1 cellular context compared by ENCODE assay signal in the genomic region with DNA sequence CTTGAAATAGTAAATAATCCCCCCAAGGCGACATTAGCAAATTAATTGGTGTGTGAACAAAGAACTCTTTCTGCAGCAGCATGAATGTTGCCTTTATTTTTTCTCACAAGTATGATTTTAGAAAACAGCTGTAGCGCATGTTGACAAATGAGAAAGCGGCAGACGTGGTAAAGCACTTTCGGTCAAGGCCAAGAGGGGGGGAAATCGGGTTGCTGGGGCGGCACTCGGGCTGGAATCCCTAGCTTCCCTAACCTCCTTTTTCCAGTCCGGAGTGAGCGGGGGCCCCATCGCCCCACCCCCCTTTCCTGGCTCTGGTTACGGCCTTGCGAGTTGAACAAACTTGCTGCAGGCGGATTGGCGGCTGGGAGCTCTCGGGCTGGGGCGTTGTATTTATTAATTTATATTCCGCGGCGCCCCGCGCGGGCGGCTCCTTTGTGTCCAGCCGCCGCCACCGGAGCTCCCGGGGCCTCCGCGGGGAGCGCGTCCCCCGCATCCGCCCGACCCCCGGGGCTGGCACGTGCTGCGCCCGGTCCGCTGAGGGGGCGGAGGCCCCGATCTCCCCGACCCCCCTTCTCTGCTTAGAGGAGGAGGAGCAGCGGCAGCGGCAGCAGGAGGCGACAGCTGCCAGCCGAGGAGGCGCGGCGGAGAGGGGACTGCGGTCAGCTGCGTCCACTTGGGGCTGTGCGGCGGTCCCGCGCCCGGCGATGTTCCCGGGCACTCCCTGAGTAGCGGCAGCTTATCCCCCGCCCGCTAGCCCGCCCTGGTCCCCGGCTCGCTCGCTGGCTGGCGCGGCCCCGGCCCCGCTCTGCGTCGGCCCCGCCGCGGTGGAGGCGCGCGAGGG.
A peak's percentile ranks its signal among the peaks of the same experiment; 100 is the strongest.
TF ChIP-seq lines count a peak whose summit lies in the region.

RHOBTB3 (plus strand) TSS at position 607 of the 841 bp plus-strand sequence. CDS start 347 bp downstream, outside the sequence.

TF ChIP-seq in GM12878, 131 proteins besides CTCF, POLR2A, EP300 and RAD21 (continued from another document and continues in another):
- TF ChIP-seq ZBTB11 (CRISPR knock-in tag; IDR thresholded peaks at IDR 0.05), result no peak
- TF ChIP-seq, protein P1, sequence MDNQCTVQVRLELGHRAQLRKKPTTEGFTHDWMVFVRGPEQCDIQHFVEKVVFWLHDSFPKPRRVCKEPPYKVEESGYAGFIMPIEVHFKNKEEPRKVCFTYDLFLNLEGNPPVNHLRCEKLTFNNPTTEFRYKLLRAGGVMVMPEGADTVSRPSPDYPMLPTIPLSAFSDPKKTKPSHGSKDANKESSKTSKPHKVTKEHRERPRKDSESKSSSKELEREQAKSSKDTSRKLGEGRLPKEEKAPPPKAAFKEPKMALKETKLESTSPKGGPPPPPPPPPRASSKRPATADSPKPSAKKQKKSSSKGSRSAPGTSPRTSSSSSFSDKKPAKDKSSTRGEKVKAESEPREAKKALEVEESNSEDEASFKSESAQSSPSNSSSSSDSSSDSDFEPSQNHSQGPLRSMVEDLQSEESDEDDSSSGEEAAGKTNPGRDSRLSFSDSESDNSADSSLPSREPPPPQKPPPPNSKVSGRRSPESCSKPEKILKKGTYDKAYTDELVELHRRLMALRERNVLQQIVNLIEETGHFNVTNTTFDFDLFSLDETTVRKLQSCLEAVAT (IDR thresholded peaks at IDR 0.05), result 0 out of 2 replicates have a peak, but pooled peaks have one; percentile 39
- TF ChIP-seq E2F8 (IDR thresholded peaks at IDR 0.05; ENCODE audit: low read depth, partially characterized antibody), result no peak
- TF ChIP-seq MXI1 (IDR thresholded peaks at IDR 0.05; ENCODE audit: low read depth, low read length), result no peak
- peak; percentile 78 for TF ChIP-seq TCF3 (IDR thresholded peaks at IDR 0.05; ENCODE audit: borderline replicate concordance, insufficient read depth, low read depth, low read length)
- TF ChIP-seq EGR1 (IDR thresholded peaks at IDR 0.05; ENCODE audit: borderline replicate concordance in 1 of 2, low read depth in 2 of 2, low read length in 2 of 2), result peak in 1 of 2 experiments; percentile 87; a peak in 2 of 3 replicates
- 0 out of 4 replicates have a peak, but pooled peaks of 1 of the 2 experiments have one; percentile 12 for TF ChIP-seq ETV6 (conservative IDR thresholded peaks at IDR 0.05 in 1 of 2, IDR thresholded peaks at IDR 0.05 in 1 of 2; ENCODE audit: borderline replicate concordance in 1 of 2, low read depth in 1 of 2)
- TF ChIP-seq PBX3 (IDR thresholded peaks at IDR 0.05; ENCODE audit: insufficient replicate concordance, low read depth, low read length), result no peak
- TF ChIP-seq NR2F1 (conservative IDR thresholded peaks at IDR 0.05), result peak; percentile 78; the same call in 1 of the 2 replicates
- 0 out of 2 replicates have a peak, but pooled peaks have one; percentile 16 for TF ChIP-seq ASH2L (IDR thresholded peaks at IDR 0.05; ENCODE audit: borderline replicate concordance, low read depth)
- peak; percentile 65 for TF ChIP-seq POLR2AphosphoS5 (IDR thresholded peaks at IDR 0.05; ENCODE audit: low read length)
- TF ChIP-seq YY1 (IDR thresholded peaks at IDR 0.05; ENCODE audit: low read depth, low read length), result 0 out of 2 replicates have a peak, but pooled peaks have one; percentile 6
- no peak for TF ChIP-seq HSF1 (IDR thresholded peaks at IDR 0.05; ENCODE audit: low read depth, low read length)
- TF ChIP-seq, protein P2, sequence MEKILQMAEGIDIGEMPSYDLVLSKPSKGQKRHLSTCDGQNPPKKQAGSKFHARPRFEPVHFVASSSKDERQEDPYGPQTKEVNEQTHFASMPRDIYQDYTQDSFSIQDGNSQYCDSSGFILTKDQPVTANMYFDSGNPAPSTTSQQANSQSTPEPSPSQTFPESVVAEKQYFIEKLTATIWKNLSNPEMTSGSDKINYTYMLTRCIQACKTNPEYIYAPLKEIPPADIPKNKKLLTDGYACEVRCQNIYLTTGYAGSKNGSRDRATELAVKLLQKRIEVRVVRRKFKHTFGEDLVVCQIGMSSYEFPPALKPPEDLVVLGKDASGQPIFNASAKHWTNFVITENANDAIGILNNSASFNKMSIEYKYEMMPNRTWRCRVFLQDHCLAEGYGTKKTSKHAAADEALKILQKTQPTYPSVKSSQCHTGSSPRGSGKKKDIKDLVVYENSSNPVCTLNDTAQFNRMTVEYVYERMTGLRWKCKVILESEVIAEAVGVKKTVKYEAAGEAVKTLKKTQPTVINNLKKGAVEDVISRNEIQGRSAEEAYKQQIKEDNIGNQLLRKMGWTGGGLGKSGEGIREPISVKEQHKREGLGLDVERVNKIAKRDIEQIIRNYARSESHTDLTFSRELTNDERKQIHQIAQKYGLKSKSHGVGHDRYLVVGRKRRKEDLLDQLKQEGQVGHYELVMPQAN (conservative IDR thresholded peaks at IDR 0.05), result peak; percentile 65
- peak; percentile 15; the same call in 1 of the 3 replicates for TF ChIP-seq POU2F2 (IDR thresholded peaks at IDR 0.05; ENCODE audit: borderline replicate concordance, low read depth, low read length)
- no peak for TF ChIP-seq E4F1 (IDR thresholded peaks at IDR 0.05; ENCODE audit: borderline replicate concordance, partially characterized antibody)
- no peak for TF ChIP-seq SMAD5 (IDR thresholded peaks at IDR 0.05; ENCODE audit: low read depth)
- peak; percentile 64 to 77 for TF ChIP-seq IKZF2 (IDR thresholded peaks at IDR 0.05)
- TF ChIP-seq SRF (IDR thresholded peaks at IDR 0.05; ENCODE audit: low read depth in 2 of 2, low read length in 2 of 2), result no peak
- no peak for TF ChIP-seq KDM1A (IDR thresholded peaks at IDR 0.05; ENCODE audit: borderline replicate concordance)
- peak; percentile 80 for TF ChIP-seq GATAD2B (conservative IDR thresholded peaks at IDR 0.05; ENCODE audit: low read depth)
- TF ChIP-seq TARDBP (IDR thresholded peaks at IDR 0.05; ENCODE audit: borderline replicate concordance), result 0 out of 2 replicates have a peak, but pooled peaks have one; percentile 30
- peak; percentile 91 for TF ChIP-seq DPF2 (IDR thresholded peaks at IDR 0.05)
- TF ChIP-seq BHLHE40 (IDR thresholded peaks at IDR 0.05; ENCODE audit: borderline replicate concordance in 1 of 2, low read depth in 2 of 2, low read length in 1 of 2), result peak; percentile 99 to 100
- TF ChIP-seq, protein P3, sequence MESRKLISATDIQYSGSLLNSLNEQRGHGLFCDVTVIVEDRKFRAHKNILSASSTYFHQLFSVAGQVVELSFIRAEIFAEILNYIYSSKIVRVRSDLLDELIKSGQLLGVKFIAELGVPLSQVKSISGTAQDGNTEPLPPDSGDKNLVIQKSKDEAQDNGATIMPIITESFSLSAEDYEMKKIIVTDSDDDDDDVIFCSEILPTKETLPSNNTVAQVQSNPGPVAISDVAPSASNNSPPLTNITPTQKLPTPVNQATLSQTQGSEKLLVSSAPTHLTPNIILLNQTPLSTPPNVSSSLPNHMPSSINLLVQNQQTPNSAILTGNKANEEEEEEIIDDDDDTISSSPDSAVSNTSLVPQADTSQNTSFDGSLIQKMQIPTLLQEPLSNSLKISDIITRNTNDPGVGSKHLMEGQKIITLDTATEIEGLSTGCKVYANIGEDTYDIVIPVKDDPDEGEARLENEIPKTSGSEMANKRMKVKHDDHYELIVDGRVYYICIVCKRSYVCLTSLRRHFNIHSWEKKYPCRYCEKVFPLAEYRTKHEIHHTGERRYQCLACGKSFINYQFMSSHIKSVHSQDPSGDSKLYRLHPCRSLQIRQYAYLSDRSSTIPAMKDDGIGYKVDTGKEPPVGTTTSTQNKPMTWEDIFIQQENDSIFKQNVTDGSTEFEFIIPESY (IDR thresholded peaks at IDR 0.05), result no peak
- TF ChIP-seq EED (IDR thresholded peaks at IDR 0.05; ENCODE audit: low read depth), result peak; percentile 56
- TF ChIP-seq CREB1 (IDR thresholded peaks at IDR 0.05; ENCODE audit: low read depth), result no peak
- TF ChIP-seq TCF12 (IDR thresholded peaks at IDR 0.05; ENCODE audit: low read depth, low read length), result peak; percentile 87
- TF ChIP-seq POLR2AphosphoS2 (IDR thresholded peaks at IDR 0.05; ENCODE audit: low read depth, low read length), result peak; percentile 27; the same call in 1 of the 2 replicates
- TF ChIP-seq ZNF24 (IDR thresholded peaks at IDR 0.05), result peak; percentile 33; the same call in 1 of the 2 replicates
